Comparison of ENCODE assay signal across 4 cellular contexts in genomic region chrX:37925761-37926160, GRCh38.
DNase-seq lines count a peak whose midpoint lies in the region; ATAC-seq, FAIRE-seq and TF ChIP-seq lines count a peak whose summit lies in the region.
"Not testable (repeated sequence)": the region's sequence is repeated elsewhere in the genome, so short reads cannot be mapped to it uniquely, and the experiment has no call there.

No MANE protein-coding gene starts in this region.

- POLR2A ChIA-PET in HEK293 (lab: Yijun Ruan, JAX) = not testable (repeated sequence)

- DNase-seq in pancreas = not testable (repeated sequence)

- not testable (repeated sequence) for H3K9me3 ChIP-seq in HEK293 (ENCODE audit: control insufficient read depth, insufficient read depth, low read depth, low read length); pancreas

- FAIRE-seq in colon (lab: Jason Lieb, UNC) = peak; percentile 47
- peak; percentile 60 for FAIRE-seq in pancreas (lab: Jason Lieb, UNC)

- WGBS in pancreas, 2 donors = 54 to 67% methylated on average over 4 of the region's 4 CpGs

- H3K36me3 ChIP-seq in HEK293 (ENCODE audit: control insufficient read depth in 2 of 2, insufficient read depth in 1 of 2, low read length in 2 of 2); pancreas: not testable (repeated sequence)

- H3K27me3 ChIP-seq in pancreas = peaks cover 0 to 21% (median 2%) of the 10 kb centered on the region in 4 donors

- not testable (repeated sequence) for ATAC-seq in SK-N-SH treated with all-trans-retinoic acid at 6 μM for 48 hours, pancreas

- intact Hi-C loops in pancreas (cut with DNase I) = loop anchor here in 1 of 3 donors (5.0 kb wide), 1 partner anchor 242 kb away; no protein-coding TSS in a partner anchor

- H3K27ac ChIP-seq in HEK293 (ENCODE audit: extremely low read depth, low read depth, low read length); pancreas: not testable (repeated sequence)

- not testable (repeated sequence) for H3K4me1 ChIP-seq in HEK293 (ENCODE audit: control insufficient read depth, insufficient read depth, low read length); pancreas

- not testable (repeated sequence) for TF ChIP-seq CTCF in HEK293 (tag by site-specific recombination; IDR thresholded peaks at IDR 0.05); pancreas (IDR thresholded peaks at IDR 0.05)

- CTCF ChIA-PET in HEK293 (lab: Yijun Ruan, JAX) = interaction anchor here (0.7 to 7.1 kb wide), 9 partner anchors 8 to 256 kb away, joined by 3 to 75 read pairs (median 4); no protein-coding TSS in a partner anchor

- H3K4me3 ChIP-seq in HEK293 (ENCODE audit: low read depth, low read length); pancreas: not testable (repeated sequence)

TF ChIP-seq in HEK293, 187 proteins besides CTCF, POLR2A, EP300 and RAD21:
- peak; percentile 63; the same call in 1 of the 2 replicates for TF ChIP-seq ZNF146 (tag by site-specific recombination; IDR thresholded peaks at IDR 0.05)

TF ChIP-seq in SK-N-SH treated with all-trans-retinoic acid at 6 μM for 48 hours, 23 proteins besides CTCF, POLR2A, EP300 and RAD21:
- peak; percentile 63; the same call in 1 of the 2 replicates for TF ChIP-seq ZNF8 (CRISPR knock-in tag; IDR thresholded peaks at IDR 0.05)
